ENCODE assay signal across 8 cellular contexts in the genomic region with DNA sequence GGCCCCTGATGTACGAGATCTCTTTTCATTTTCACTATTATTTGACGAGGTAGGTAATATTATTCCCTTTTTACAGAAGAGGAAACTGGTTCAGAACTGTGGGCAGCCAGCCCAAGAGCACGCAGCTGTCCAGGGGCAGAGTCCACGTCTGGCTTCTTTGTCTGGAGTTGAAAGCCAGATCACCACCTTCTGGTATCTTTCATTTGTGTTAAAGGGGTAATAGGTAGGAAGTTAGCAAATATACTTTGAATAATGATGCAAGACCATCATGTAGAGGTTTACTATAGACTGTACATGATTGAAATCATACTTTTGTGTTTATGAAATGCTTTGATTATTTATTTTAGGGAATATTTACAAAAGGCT.
DNase-seq lines count a peak whose midpoint lies in the region; ATAC-seq lines count a peak whose summit lies in the region.

No MANE protein-coding gene starts in this region.

- CTCF ChIA-PET in activated CD4-positive, alpha-beta T cell treated with anti-CD3 and anti-CD28 coated beads, Interleukin-2, amount 10 ng/mL, durations not matched to agents 7 days and 5 days (lab: Charles Lee) = no interaction called here

- ATAC-seq in left colon = peak; percentile 93
- ATAC-seq in activated CD4-positive, CD25-positive, alpha-beta regulatory T cell treated with anti-CD3 and anti-CD28 coated beads, Interleukin-2, amount 50 U/mL, for 24 hours = no peak

- POLR2A ChIA-PET in activated CD4-positive, alpha-beta T cell treated with anti-CD3 and anti-CD28 coated beads, Interleukin-2, amount 10 ng/mL, durations not matched to agents 7 days and 5 days (lab: Charles Lee) = no interaction called here

- H3K9me3 ChIP-seq in stomach smooth muscle (ENCODE audit: control insufficient read depth in 2 of 2, low read length in 2 of 2) = no peaks in the 10 kb centered on the region

- no peaks in the 10 kb centered on the region for H3K9me3 Mint-ChIP-seq in activated CD4-positive, alpha-beta T cell treated with anti-CD3 and anti-CD28 coated beads, Interleukin-2, amount 10 ng/mL, durations not matched to agents 7 days and 5 days
- no peaks in the 10 kb centered on the region for H3K9me3 Mint-ChIP-seq in activated naive CD8-positive, alpha-beta T cell treated with anti-CD3 and anti-CD28 coated beads for 36 hours

- no peak for DNase-seq in activated CD4-positive, alpha-beta T cell treated with anti-CD3 and anti-CD28 coated beads, Interleukin-2, amount 10 ng/mL, durations not matched to agents 7 days and 5 days
- no peak for DNase-seq in activated CD4-positive, alpha-beta T cell treated with anti-CD3 and anti-CD28 coated beads for 1 hour
- DNase-seq in activated naive CD8-positive, alpha-beta T cell treated with anti-CD3 and anti-CD28 coated beads for 36 hours = peak; percentile 9
- DNase-seq in left colon (peak; percentile 55 to 72), hypothalamus (lab: John Stamatoyannopoulos, UW) (no peak), COR-L47 (lab: John Stamatoyannopoulos, UW) (no peak)

- intact Hi-C loops in left colon (cut with DNase I, micrococcal nuclease) = no loop called here

- H3K27ac Mint-ChIP-seq in activated CD4-positive, alpha-beta T cell treated with anti-CD3 and anti-CD28 coated beads, Interleukin-2, amount 10 ng/mL, durations not matched to agents 7 days and 5 days = peak overlapping the region; percentile 70
- H3K27ac Mint-ChIP-seq in activated naive CD8-positive, alpha-beta T cell treated with anti-CD3 and anti-CD28 coated beads for 36 hours = peak overlapping the region; percentile 96

- H3K27me3 ChIP-seq in stomach smooth muscle (ENCODE audit: control insufficient read depth in 1 of 2, insufficient read depth in 2 of 2, low read length in 2 of 2) = no peaks in the 10 kb centered on the region

- peaks cover 14% of the 10 kb centered on the region for H3K4me1 ChIP-seq in stomach smooth muscle (ENCODE audit: control insufficient read depth, insufficient read depth, low read length)

- no peaks in the 10 kb centered on the region for H3K27me3 Mint-ChIP-seq in activated CD4-positive, alpha-beta T cell treated with anti-CD3 and anti-CD28 coated beads, Interleukin-2, amount 10 ng/mL, durations not matched to agents 7 days and 5 days
- no peaks in the 10 kb centered on the region for H3K27me3 Mint-ChIP-seq in activated naive CD8-positive, alpha-beta T cell treated with anti-CD3 and anti-CD28 coated beads for 36 hours

- H3K36me3 ChIP-seq in stomach smooth muscle (ENCODE audit: control insufficient read depth in 2 of 2, insufficient read depth in 2 of 2, low read length in 2 of 2) = no peaks in the 10 kb centered on the region

- H3K4me1 Mint-ChIP-seq in activated CD4-positive, alpha-beta T cell treated with anti-CD3 and anti-CD28 coated beads, Interleukin-2, amount 10 ng/mL, durations not matched to agents 7 days and 5 days = peaks cover 73% of the 10 kb centered on the region
- H3K4me1 Mint-ChIP-seq in activated naive CD8-positive, alpha-beta T cell treated with anti-CD3 and anti-CD28 coated beads for 36 hours = peaks cover 71% of the 10 kb centered on the region

- peak overlapping the region; percentile 55 for H3K4me3 Mint-ChIP-seq in activated CD4-positive, alpha-beta T cell treated with anti-CD3 and anti-CD28 coated beads, Interleukin-2, amount 10 ng/mL, durations not matched to agents 7 days and 5 days
- peak overlapping the region; percentile 89 for H3K4me3 Mint-ChIP-seq in activated naive CD8-positive, alpha-beta T cell treated with anti-CD3 and anti-CD28 coated beads for 36 hours

- H3K4me3 ChIP-seq in stomach smooth muscle (ENCODE audit: low read length in 2 of 2) = peak overlapping the region in 1 of 2 donors; percentile 54

- H3K27ac ChIP-seq in stomach smooth muscle (ENCODE audit: low read length) = peak overlapping the region; percentile 41

- peak overlapping the region in 1 of 2 donors; percentile 36 for H3K9ac ChIP-seq in stomach smooth muscle (ENCODE audit: low read length in 2 of 2)

- H3K36me3 Mint-ChIP-seq in activated CD4-positive, alpha-beta T cell treated with anti-CD3 and anti-CD28 coated beads, Interleukin-2, amount 10 ng/mL, durations not matched to agents 7 days and 5 days (ENCODE audit: low read depth) = peaks cover 75% of the 10 kb centered on the region
- peaks cover 79% of the 10 kb centered on the region for H3K36me3 Mint-ChIP-seq in activated naive CD8-positive, alpha-beta T cell treated with anti-CD3 and anti-CD28 coated beads for 36 hours

Comparison
In these comparisons a context has a peak if more than half of its experiments do, and no peak if none do; other contexts are left out.
1. DNase-seq: peak in activated naive CD8-positive, alpha-beta T cell treated with anti-CD3 and anti-CD28 coated beads for 36 hours (single experiment) and left colon (2 of 2); none in activated CD4-positive, alpha-beta T cell treated with anti-CD3 and anti-CD28 coated beads, Interleukin-2, amount 10 ng/mL, durations not matched to agents 7 days and 5 days (single experiment), activated CD4-positive, alpha-beta T cell treated with anti-CD3 and anti-CD28 coated beads for 1 hour (single experiment), hypothalamus (0 of 51) and COR-L47 (single experiment).